In the genomic region with DNA sequence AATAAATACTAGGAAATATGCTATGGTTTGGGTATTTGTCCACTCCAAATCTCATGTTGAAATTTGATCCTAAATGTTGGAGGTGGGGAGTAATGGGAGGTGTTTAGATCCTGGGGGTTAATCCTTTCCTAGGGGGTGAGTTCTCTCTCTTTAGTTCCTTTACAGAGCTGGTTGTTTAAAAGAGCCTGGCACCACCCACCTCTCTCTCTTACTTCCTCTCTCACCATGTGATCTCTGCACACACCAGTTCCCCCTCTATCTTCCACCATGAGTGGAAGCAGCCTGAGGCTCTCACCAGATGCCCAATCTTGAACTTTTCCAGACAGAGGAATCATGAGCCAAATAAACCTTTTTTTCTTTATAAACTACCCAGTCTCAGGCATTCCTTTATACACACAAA, we compare ENCODE assay signal across 1 cellular context.
TF ChIP-seq lines count a peak whose summit lies in the region.

No MANE protein-coding gene starts in this region.

TF ChIP-seq in GM23338, 12 proteins besides CTCF, POLR2A, EP300 and RAD21 (continued from another document):
- TF ChIP-seq, protein P1, sequence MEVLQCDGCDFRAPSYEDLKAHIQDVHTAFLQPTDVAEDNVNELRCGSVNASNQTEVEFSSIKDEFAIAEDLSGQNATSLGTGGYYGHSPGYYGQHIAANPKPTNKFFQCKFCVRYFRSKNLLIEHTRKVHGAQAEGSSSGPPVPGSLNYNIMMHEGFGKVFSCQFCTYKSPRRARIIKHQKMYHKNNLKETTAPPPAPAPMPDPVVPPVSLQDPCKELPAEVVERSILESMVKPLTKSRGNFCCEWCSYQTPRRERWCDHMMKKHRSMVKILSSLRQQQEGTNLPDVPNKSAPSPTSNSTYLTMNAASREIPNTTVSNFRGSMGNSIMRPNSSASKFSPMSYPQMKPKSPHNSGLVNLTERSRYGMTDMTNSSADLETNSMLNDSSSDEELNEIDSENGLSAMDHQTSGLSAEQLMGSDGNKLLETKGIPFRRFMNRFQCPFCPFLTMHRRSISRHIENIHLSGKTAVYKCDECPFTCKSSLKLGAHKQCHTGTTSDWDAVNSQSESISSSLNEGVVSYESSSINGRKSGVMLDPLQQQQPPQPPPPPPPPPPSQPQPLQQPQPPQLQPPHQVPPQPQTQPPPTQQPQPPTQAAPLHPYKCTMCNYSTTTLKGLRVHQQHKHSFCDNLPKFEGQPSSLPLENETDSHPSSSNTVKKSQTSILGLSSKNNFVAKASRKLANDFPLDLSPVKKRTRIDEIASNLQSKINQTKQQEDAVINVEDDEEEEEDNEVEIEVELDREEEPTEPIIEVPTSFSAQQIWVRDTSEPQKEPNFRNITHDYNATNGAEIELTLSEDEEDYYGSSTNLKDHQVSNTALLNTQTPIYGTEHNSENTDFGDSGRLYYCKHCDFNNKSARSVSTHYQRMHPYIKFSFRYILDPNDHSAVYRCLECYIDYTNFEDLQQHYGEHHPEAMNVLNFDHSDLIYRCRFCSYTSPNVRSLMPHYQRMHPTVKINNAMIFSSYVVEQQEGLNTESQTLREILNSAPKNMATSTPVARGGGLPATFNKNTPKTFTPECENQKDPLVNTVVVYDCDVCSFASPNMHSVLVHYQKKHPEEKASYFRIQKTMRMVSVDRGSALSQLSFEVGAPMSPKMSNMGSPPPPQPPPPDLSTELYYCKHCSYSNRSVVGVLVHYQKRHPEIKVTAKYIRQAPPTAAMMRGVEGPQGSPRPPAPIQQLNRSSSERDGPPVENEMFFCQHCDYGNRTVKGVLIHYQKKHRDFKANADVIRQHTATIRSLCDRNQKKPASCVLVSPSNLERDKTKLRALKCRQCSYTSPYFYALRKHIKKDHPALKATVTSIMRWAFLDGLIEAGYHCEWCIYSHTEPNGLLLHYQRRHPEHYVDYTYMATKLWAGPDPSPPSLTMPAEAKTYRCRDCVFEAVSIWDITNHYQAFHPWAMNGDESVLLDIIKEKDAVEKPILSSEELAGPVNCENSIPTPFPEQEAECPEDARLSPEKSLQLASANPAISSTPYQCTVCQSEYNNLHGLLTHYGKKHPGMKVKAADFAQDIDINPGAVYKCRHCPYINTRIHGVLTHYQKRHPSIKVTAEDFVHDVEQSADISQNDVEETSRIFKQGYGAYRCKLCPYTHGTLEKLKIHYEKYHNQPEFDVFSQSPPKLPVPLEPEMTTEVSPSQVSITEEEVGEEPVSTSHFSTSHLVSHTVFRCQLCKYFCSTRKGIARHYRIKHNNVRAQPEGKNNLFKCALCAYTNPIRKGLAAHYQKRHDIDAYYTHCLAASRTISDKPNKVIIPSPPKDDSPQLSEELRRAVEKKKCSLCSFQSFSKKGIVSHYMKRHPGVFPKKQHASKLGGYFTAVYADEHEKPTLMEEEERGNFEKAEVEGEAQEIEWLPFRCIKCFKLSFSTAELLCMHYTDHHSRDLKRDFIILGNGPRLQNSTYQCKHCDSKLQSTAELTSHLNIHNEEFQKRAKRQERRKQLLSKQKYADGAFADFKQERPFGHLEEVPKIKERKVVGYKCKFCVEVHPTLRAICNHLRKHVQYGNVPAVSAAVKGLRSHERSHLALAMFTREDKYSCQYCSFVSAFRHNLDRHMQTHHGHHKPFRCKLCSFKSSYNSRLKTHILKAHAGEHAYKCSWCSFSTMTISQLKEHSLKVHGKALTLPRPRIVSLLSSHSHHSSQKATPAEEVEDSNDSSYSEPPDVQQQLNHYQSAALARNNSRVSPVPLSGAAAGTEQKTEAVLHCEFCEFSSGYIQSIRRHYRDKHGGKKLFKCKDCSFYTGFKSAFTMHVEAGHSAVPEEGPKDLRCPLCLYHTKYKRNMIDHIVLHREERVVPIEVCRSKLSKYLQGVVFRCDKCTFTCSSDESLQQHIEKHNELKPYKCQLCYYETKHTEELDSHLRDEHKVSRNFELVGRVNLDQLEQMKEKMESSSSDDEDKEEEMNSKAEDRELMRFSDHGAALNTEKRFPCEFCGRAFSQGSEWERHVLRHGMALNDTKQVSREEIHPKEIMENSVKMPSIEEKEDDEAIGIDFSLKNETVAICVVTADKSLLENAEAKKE (CRISPR knock-in tag; IDR thresholded peaks at IDR 0.05), result no peak
- TF ChIP-seq POLR2AphosphoS5 (IDR thresholded peaks at IDR 0.05; ENCODE audit: low read depth) (no peak), EZH2phosphoT487 (IDR thresholded peaks at IDR 0.05; ENCODE audit: unreplicated experiment) (no peak), JUNB (IDR thresholded peaks at IDR 0.05; ENCODE audit: unreplicated experiment) (no peak), STAT1 (IDR thresholded peaks at IDR 0.05; ENCODE audit: unreplicated experiment) (no peak)
- TF ChIP-seq, protein P2, sequence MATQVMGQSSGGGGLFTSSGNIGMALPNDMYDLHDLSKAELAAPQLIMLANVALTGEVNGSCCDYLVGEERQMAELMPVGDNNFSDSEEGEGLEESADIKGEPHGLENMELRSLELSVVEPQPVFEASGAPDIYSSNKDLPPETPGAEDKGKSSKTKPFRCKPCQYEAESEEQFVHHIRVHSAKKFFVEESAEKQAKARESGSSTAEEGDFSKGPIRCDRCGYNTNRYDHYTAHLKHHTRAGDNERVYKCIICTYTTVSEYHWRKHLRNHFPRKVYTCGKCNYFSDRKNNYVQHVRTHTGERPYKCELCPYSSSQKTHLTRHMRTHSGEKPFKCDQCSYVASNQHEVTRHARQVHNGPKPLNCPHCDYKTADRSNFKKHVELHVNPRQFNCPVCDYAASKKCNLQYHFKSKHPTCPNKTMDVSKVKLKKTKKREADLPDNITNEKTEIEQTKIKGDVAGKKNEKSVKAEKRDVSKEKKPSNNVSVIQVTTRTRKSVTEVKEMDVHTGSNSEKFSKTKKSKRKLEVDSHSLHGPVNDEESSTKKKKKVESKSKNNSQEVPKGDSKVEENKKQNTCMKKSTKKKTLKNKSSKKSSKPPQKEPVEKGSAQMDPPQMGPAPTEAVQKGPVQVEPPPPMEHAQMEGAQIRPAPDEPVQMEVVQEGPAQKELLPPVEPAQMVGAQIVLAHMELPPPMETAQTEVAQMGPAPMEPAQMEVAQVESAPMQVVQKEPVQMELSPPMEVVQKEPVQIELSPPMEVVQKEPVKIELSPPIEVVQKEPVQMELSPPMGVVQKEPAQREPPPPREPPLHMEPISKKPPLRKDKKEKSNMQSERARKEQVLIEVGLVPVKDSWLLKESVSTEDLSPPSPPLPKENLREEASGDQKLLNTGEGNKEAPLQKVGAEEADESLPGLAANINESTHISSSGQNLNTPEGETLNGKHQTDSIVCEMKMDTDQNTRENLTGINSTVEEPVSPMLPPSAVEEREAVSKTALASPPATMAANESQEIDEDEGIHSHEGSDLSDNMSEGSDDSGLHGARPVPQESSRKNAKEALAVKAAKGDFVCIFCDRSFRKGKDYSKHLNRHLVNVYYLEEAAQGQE (IDR thresholded peaks at IDR 0.05; ENCODE audit: unreplicated experiment), result no peak
